Comparison of ENCODE assay signal across 24 cellular contexts in genomic region chr1:38454749-38455441, GRCh38.
"Had no signal": no experiment of that assay in that cellular context is flagged by ENCODE, and none has a peak within 500 bp of the region (broad histone marks: within the 10 kb centered on the region; RNA-seq: fewer than 3 reads in every experiment).

No MANE protein-coding gene starts in this region.

- H3K4me3 ChIP-seq: breast epithelium, Peyer's patch, SJCRH30 had no signal

- H3K4me1 ChIP-seq: breast epithelium, Peyer's patch had no signal

- H3K4me3 Mint-ChIP-seq: activated CD8-positive, alpha-beta T cell treated with anti-CD3 and anti-CD28 coated beads for 36 hours; activated naive CD4-positive, alpha-beta T cell treated with anti-CD3 and anti-CD28 coated beads, Interleukin-2, amount 10 ng/mL, durations not matched to agents 7 days and 5 days; activated naive CD8-positive, alpha-beta T cell treated with anti-CD3 and anti-CD28 coated beads for 36 hours; activated T-cell treated with anti-CD3 and anti-CD28 coated beads, Interleukin-2, amount 50 U/mL, for 72 hours had no signal

- H3K36me3 Mint-ChIP-seq: activated naive CD4-positive, alpha-beta T cell treated with anti-CD3 and anti-CD28 coated beads, Interleukin-2, amount 10 ng/mL, durations not matched to agents 7 days and 5 days; activated naive CD8-positive, alpha-beta T cell treated with anti-CD3 and anti-CD28 coated beads for 36 hours had no signal

- DNase-seq: activated CD4-positive, alpha-beta T cell treated with anti-CD3 and anti-CD28 coated beads, Interleukin-2, amount 50 U/mL, for 1 hour; activated CD4-positive, CD25-positive, alpha-beta regulatory T cell; activated CD8-positive, alpha-beta memory T cell treated with anti-CD3 and anti-CD28 coated beads, Interleukin-2, amount 50 U/mL, for 4 hours; activated CD8-positive, alpha-beta T cell treated with anti-CD3 and anti-CD28 coated beads for 36 hours; activated gamma-delta T cell treated with Interleukin-2 at 50 U/mL for 16 hours; activated naive CD4-positive, alpha-beta T cell treated with anti-CD3 and anti-CD28 coated beads, Interleukin-2, amount 10 ng/mL, durations not matched to agents 7 days and 5 days; activated naive CD8-positive, alpha-beta T cell treated with anti-CD3 and anti-CD28 coated beads for 36 hours; activated T-cell treated with anti-CD3 and anti-CD28 coated beads, Interleukin-2, amount 50 U/mL, for 72 hours; caudate nucleus; KG1; NCI-H1092; NCI-H1436; NCI-H187; NCI-H2081; NCI-H446; Peyer's patch; Right ventricle myocardium superior; SK-N-SH; T-helper 1 cell had no signal

- H3K27ac Mint-ChIP-seq: activated CD8-positive, alpha-beta T cell treated with anti-CD3 and anti-CD28 coated beads for 36 hours; activated naive CD4-positive, alpha-beta T cell treated with anti-CD3 and anti-CD28 coated beads, Interleukin-2, amount 10 ng/mL, durations not matched to agents 7 days and 5 days; activated naive CD8-positive, alpha-beta T cell treated with anti-CD3 and anti-CD28 coated beads for 36 hours; activated T-cell treated with anti-CD3 and anti-CD28 coated beads, Interleukin-2, amount 50 U/mL, for 72 hours; activated T-helper 2 cell treated with anti-CD3 and anti-CD28 coated beads, Interferon-gamma antibody, Interleukin-2, Interleukin-4, amounts not matched to agents 10 μg/mL and 5 μg/mL and 100 μg/mL, durations not matched to agents 14 hours and 24 hours and 36 hours had no signal

- H3K27me3 ChIP-seq: breast epithelium, Peyer's patch, SJCRH30 had no signal

- H3K36me3 ChIP-seq: breast epithelium, Peyer's patch, SJCRH30 had no signal

- H3K9me3 Mint-ChIP-seq: activated CD8-positive, alpha-beta T cell treated with anti-CD3 and anti-CD28 coated beads for 36 hours; activated naive CD4-positive, alpha-beta T cell treated with anti-CD3 and anti-CD28 coated beads, Interleukin-2, amount 10 ng/mL, durations not matched to agents 7 days and 5 days; activated naive CD8-positive, alpha-beta T cell treated with anti-CD3 and anti-CD28 coated beads for 36 hours; activated T-cell treated with anti-CD3 and anti-CD28 coated beads, Interleukin-2, amount 50 U/mL, for 72 hours; activated T-helper 2 cell treated with anti-CD3 and anti-CD28 coated beads, Interferon-gamma antibody, Interleukin-2, Interleukin-4, amounts not matched to agents 10 μg/mL and 5 μg/mL and 100 μg/mL, durations not matched to agents 14 hours and 24 hours and 36 hours had no signal

- H3K9me3 ChIP-seq: breast epithelium, Peyer's patch, SJCRH30, SK-N-SH had no signal

- H3K9ac ChIP-seq: SK-N-SH had no signal

- H3K27ac ChIP-seq: breast epithelium, Peyer's patch, RWPE1, SJCRH30, VCaP had no signal

- ATAC-seq: activated CD8-positive, alpha-beta T cell treated with anti-CD3 and anti-CD28 coated beads for 36 hours; activated T-cell treated with anti-CD3 and anti-CD28 coated beads, Interleukin-2, amount 50 U/mL, for 72 hours had no signal

- H3K4me1 Mint-ChIP-seq: activated naive CD4-positive, alpha-beta T cell treated with anti-CD3 and anti-CD28 coated beads, Interleukin-2, amount 10 ng/mL, durations not matched to agents 7 days and 5 days; activated naive CD8-positive, alpha-beta T cell treated with anti-CD3 and anti-CD28 coated beads for 36 hours had no signal
